In genomic region chr7:2819954-2820397, GRCh38 we compare ENCODE assay signal across 14 cellular contexts. TPM values are rescaled to one million over a fixed set of nuclear protein-coding genes. Genes with fewer than 3 reads are reported as not detected.
DNase-seq lines count a peak whose midpoint lies in the region; ATAC-seq and TF ChIP-seq lines count a peak whose summit lies in the region.
"Had no signal": no experiment of that assay in that cellular context is flagged by ENCODE, and none has a peak within 500 bp of the region (broad histone marks: within the 10 kb centered on the region; RNA-seq: fewer than 3 reads in every experiment).

No MANE protein-coding gene starts in this region.

- H3K27me3 Mint-ChIP-seq in activated CD4-positive, alpha-beta T cell treated with anti-CD3 and anti-CD28 coated beads, Interleukin-2, amount 10 ng/mL, durations not matched to agents 24 days and 14 days = no peaks in the 10 kb centered on the region
- no peaks in the 10 kb centered on the region for H3K27me3 Mint-ChIP-seq in memory B cell

- no peaks in the 10 kb centered on the region for H3K36me3 ChIP-seq in suprapubic skin

- H3K27ac ChIP-seq in coronary artery (peak overlapping the region; percentile 27 to 56), suprapubic skin (peak overlapping the region; percentile 51)

- no peaks in the 10 kb centered on the region for H3K9me3 ChIP-seq in suprapubic skin

- no peaks in the 10 kb centered on the region for H3K36me3 Mint-ChIP-seq in activated CD4-positive, alpha-beta T cell treated with anti-CD3 and anti-CD28 coated beads, Interleukin-2, amount 10 ng/mL, durations not matched to agents 24 days and 14 days (ENCODE audit: low read depth)
- peaks cover 9% of the 10 kb centered on the region for H3K36me3 Mint-ChIP-seq in memory B cell
- H3K36me3 Mint-ChIP-seq: natural killer cell had no signal

- no peak for TF ChIP-seq POLR2A in suprapubic skin (IDR thresholded peaks at IDR 0.05)

- H3K27ac Mint-ChIP-seq in activated CD4-positive, alpha-beta T cell treated with anti-CD3 and anti-CD28 coated beads, Interleukin-2, amount 10 ng/mL, durations not matched to agents 24 days and 14 days = peak overlapping the region; percentile 42
- peak overlapping the region; percentile 69 for H3K27ac Mint-ChIP-seq in memory B cell
- H3K27ac Mint-ChIP-seq: natural killer cell had no signal

- no peak for TF ChIP-seq CTCF in coronary artery (IDR thresholded peaks at IDR 0.05)
- TF ChIP-seq CTCF in suprapubic skin (IDR thresholded peaks at IDR 0.05) = no peak

- H3K4me3 ChIP-seq in coronary artery = no peak overlapping the region
- no peak overlapping the region for H3K4me3 ChIP-seq in suprapubic skin
- H3K4me3 ChIP-seq: skin epidermis had no signal

- no peaks in the 10 kb centered on the region for H3K9me3 Mint-ChIP-seq in activated CD4-positive, alpha-beta T cell treated with anti-CD3 and anti-CD28 coated beads, Interleukin-2, amount 10 ng/mL, durations not matched to agents 24 days and 14 days
- no peaks in the 10 kb centered on the region for H3K9me3 Mint-ChIP-seq in memory B cell
- H3K9me3 Mint-ChIP-seq: natural killer cell had no signal

- 96% methylated on average over 16 of the region's 16 CpGs for WGBS in suprapubic skin

- no peak for DNase-seq in activated CD4-positive, alpha-beta T cell treated with anti-CD3 and anti-CD28 coated beads, Interleukin-2, amount 10 ng/mL, durations not matched to agents 24 days and 14 days
- no peak for DNase-seq in activated CD4-positive, alpha-beta T cell treated with anti-CD3 and anti-CD28 coated beads, Interleukin-2, amount 50 U/mL, for 1 hour
- DNase-seq in coronary artery (ENCODE audit: low spot score) (peak; percentile 66), memory B cell (ENCODE audit: low spot score in 2 of 2) (no peak), suprapubic skin (ENCODE audit: low spot score in 2 of 2) (no peak), Kasumi-1 (lab: John Stamatoyannopoulos, UW) (no peak), epidermal melanocyte (ENCODE audit: insufficient read length, low spot score) (no peak), medulla oblongata (ENCODE audit: extremely low spot score) (no peak)
- DNase-seq: activated CD4-positive, CD25-positive, alpha-beta regulatory T cell treated with anti-CD3 and anti-CD28 coated beads, Interleukin-2, amount 50 U/mL, for 72 hours; activated T-cell treated with anti-CD3 and anti-CD28 coated beads for 4 hours; natural killer cell; NCI-H2107; NK-92 treated with Interleukin-12 subunit alpha and Interleukin-12 subunit beta, amount 100 ng/mL, for 24 hours had no signal

- peaks cover 34% of the 10 kb centered on the region for H3K4me1 Mint-ChIP-seq in activated CD4-positive, alpha-beta T cell treated with anti-CD3 and anti-CD28 coated beads, Interleukin-2, amount 10 ng/mL, durations not matched to agents 24 days and 14 days
- peaks cover 53% of the 10 kb centered on the region for H3K4me1 Mint-ChIP-seq in memory B cell

- no peaks in the 10 kb centered on the region for H3K27me3 ChIP-seq in suprapubic skin

- no peak for TF ChIP-seq EP300 in suprapubic skin (IDR thresholded peaks at IDR 0.05)

- intact Hi-C loops in activated CD4-positive, alpha-beta T cell treated with anti-CD3 and anti-CD28 coated beads, Interleukin-2, amount 10 ng/mL, durations not matched to agents 24 days and 14 days (cut with micrococcal nuclease) = loop anchor here (1.0 to 5.0 kb wide), 2 partner anchors 33 to 47 kb away; no protein-coding TSS in a partner anchor

- H3K4me3 Mint-ChIP-seq in activated CD4-positive, alpha-beta T cell treated with anti-CD3 and anti-CD28 coated beads, Interleukin-2, amount 10 ng/mL, durations not matched to agents 24 days and 14 days = no peak overlapping the region
- H3K4me3 Mint-ChIP-seq in memory B cell = peak overlapping the region; percentile 22
- H3K4me3 Mint-ChIP-seq: natural killer cell had no signal

- peaks cover 18% of the 10 kb centered on the region for H3K4me1 ChIP-seq in suprapubic skin

- ATAC-seq in memory B cell (ENCODE audit: low read depth) = no peak
- ATAC-seq: natural killer cell had no signal

RNA-seq across cellular contexts. Expression of gene GNA12, which starts 24.1 kb away (rescaled TPM):
- 30.6 and 31.0 TPM in 2 replicates for total RNA-seq in activated CD4-positive, alpha-beta T cell treated with anti-CD3 and anti-CD28 coated beads, Interleukin-2, amount 10 ng/mL, durations not matched to agents 24 days and 14 days
- total RNA-seq in suprapubic skin = 10 to 100 TPM in 3 of 4 donors, 1 to 10 TPM in 1; 9.7 to 15.0 (median 13.3) TPM
